ENCODE assay signal across 18 cellular contexts in the genomic region with DNA sequence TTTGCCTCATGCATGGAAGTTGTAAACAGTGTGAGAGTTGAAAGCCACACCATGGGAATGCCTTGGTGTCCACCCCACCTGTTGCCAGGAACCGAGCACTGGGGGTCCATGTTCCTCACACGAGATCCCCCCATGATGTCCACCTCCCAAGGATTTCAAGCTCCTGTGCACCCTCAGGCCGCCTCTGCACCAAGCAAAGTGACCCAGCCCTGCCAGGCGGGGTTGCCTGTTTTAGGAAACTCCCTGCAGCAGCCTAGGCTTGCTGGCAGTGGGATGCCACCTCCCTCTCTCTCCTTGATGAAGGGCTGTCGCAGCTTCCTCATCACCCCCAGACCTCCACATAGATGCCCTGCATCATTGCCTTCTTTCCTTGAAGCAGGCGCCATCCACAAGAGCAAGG.
"Had no signal": no experiment of that assay in that cellular context is flagged by ENCODE, and none has a peak within 500 bp of the region (broad histone marks: within the 10 kb centered on the region; RNA-seq: fewer than 3 reads in every experiment).

No MANE protein-coding gene starts in this region.

- H3K9ac ChIP-seq: KMS-11 had no signal

- H3K4me3 ChIP-seq: K562, SJSA1, SK-N-MC had no signal

- H3K27me3 ChIP-seq: SJSA1 had no signal

- H3K9me3 ChIP-seq: SJSA1 had no signal

- H3K4me2 ChIP-seq: KMS-11 had no signal

- H3K27ac ChIP-seq: KMS-11, SJSA1, SK-N-MC had no signal

- ATAC-seq: K562 had no signal

- DNase-seq: Kasumi-1, MM.1S, NCI-H1436, NCI-H187, NCI-H2029, NCI-H2081 treated with DMSO at 0.1 percent for 48 hours, NCI-H2171, NCI-H226, NCI-H446, NCI-H524 treated with DMSO at 0.1 percent for 48 hours, NCI-H774, Right ventricle myocardium superior, RPMI8226, SIG-M5 had no signal
